ENCODE assay signal across 8 cellular contexts in the genomic region with DNA sequence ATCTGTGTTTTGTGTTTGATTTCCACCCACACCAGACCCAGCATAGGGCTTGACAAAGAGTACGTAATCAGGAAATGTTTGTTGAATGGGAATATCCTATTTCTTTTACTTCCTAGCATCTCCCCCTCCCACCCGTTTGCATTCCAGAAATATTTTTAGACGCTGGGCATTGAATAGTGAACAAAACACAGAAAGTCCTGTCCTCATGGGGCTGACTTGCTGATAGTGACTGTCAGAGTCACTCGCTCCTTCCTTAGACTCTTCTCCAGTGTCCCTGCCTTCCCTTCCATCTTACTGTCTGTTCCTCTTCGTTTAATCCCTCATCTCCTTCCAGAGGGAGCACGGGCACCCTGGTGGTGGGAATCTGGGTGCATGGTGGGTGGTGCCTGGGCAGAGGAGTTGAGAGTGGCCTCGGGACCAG. TPM values are rescaled to one million over a fixed set of nuclear protein-coding genes. Genes with fewer than 3 reads are reported as not detected.
DNase-seq lines count a peak whose midpoint lies in the region; TF ChIP-seq lines count a peak whose summit lies in the region.

No MANE protein-coding gene starts in this region.

- H3K27ac Mint-ChIP-seq in activated naive CD4-positive, alpha-beta T cell treated with anti-CD3 and anti-CD28 coated beads for 36 hours: peak overlapping the region; percentile 98

- H3K4me1 Mint-ChIP-seq in activated naive CD4-positive, alpha-beta T cell treated with anti-CD3 and anti-CD28 coated beads for 36 hours (ENCODE audit: low read depth): peaks cover 40% of the 10 kb centered on the region

- intact Hi-C loops in activated naive CD4-positive, alpha-beta T cell treated with anti-CD3 and anti-CD28 coated beads for 36 hours (cut with micrococcal nuclease): loop anchor here (1.0 to 5.0 kb wide), 7 partner anchors 70 to 404 kb away; a partner anchor contains a TSS

- H3K4me3 ChIP-seq in foreskin fibroblast (ENCODE audit: low read depth in 1 of 2, low read length in 2 of 2): peak overlapping the region; percentile 92 to 97
- H3K4me3 ChIP-seq in skeletal muscle satellite cell (ENCODE audit: low read length): peak overlapping the region; percentile 96

- no peaks in the 10 kb centered on the region for H3K9me3 ChIP-seq in skeletal muscle satellite cell (replicated peaks; ENCODE audit: low read length)

- peaks cover 4% of the 10 kb centered on the region for H3K36me3 ChIP-seq in skeletal muscle satellite cell (ENCODE audit: insufficient read depth, low read length)

- peak overlapping the region; percentile 99 for H3K4me3 Mint-ChIP-seq in activated naive CD4-positive, alpha-beta T cell treated with anti-CD3 and anti-CD28 coated beads for 36 hours

- CTCF ChIA-PET in activated naive CD4-positive, alpha-beta T cell treated with anti-CD3 and anti-CD28 coated beads for 36 hours (lab: Charles Lee): interaction anchor here (1.0 to 1.7 kb wide), 5 partner anchors 9 to 269 kb away, joined by 4 to 8 read pairs (median 5); no protein-coding TSS in a partner anchor

- no peak for DNase-seq in activated naive CD4-positive, alpha-beta T cell treated with anti-CD3 and anti-CD28 coated beads for 36 hours
- no peak for DNase-seq in activated naive CD4-positive, alpha-beta T cell treated with Interleukin-2 at 50 U/mL for 16 hours
- peak; percentile 28 for DNase-seq in T1000 (lab: John Stamatoyannopoulos, UW)
- DNase-seq in foreskin fibroblast: peak in 1 of 2 donors; percentile 56
- DNase-seq in stimulated activated CD4-positive, alpha-beta T cell treated with anti-CD3 and anti-CD28 coated beads, Interleukin-4, amount 100 ng/mL, for 4 hours: no peak
- DNase-seq in NCI-H187 (lab: John Stamatoyannopoulos, UW): no peak
- no peak for DNase-seq in NCI-H526 treated with DMSO at 0.1 percent for 48 hours (lab: John Stamatoyannopoulos, UW)

- H3K36me3 Mint-ChIP-seq in activated naive CD4-positive, alpha-beta T cell treated with anti-CD3 and anti-CD28 coated beads for 36 hours (ENCODE audit: low read depth): peaks cover 42% of the 10 kb centered on the region

- no peaks in the 10 kb centered on the region for H3K9me3 Mint-ChIP-seq in activated naive CD4-positive, alpha-beta T cell treated with anti-CD3 and anti-CD28 coated beads for 36 hours

- no peaks in the 10 kb centered on the region for H3K27me3 ChIP-seq in skeletal muscle satellite cell (ENCODE audit: control insufficient read depth, insufficient read depth, low read length)

- H3K4me1 ChIP-seq in skeletal muscle satellite cell (ENCODE audit: control insufficient read depth, insufficient read depth, low read length): peaks cover 16% of the 10 kb centered on the region

- H3K27me3 Mint-ChIP-seq in activated naive CD4-positive, alpha-beta T cell treated with anti-CD3 and anti-CD28 coated beads for 36 hours (ENCODE audit: low read depth): no peaks in the 10 kb centered on the region

- peak overlapping the region; percentile 91 for H3K4me2 ChIP-seq in skeletal muscle satellite cell (ENCODE audit: low read length)

- H3K9ac ChIP-seq in skeletal muscle satellite cell (ENCODE audit: low read depth, low read length): peak overlapping the region; percentile 96

- TF ChIP-seq CTCF in foreskin fibroblast (IDR thresholded peaks at IDR 0.05; ENCODE audit: low read depth, low read length): peak; percentile 41

RNA-seq across cellular contexts. Expression of a gene that starts 0.5 kb away (rescaled TPM):
- 1 to 10 TPM; 6.0 to 6.6 TPM for total RNA-seq in activated naive CD4-positive, alpha-beta T cell treated with anti-CD3 and anti-CD28 coated beads for 36 hours
- total RNA-seq in skeletal muscle satellite cell (2012; rRNA removed): 15.2 and 30.1 TPM in 2 replicates

RNA-seq across cellular contexts. Expression of a gene that starts 53.6 kb away (rescaled TPM):
- not detected for total RNA-seq in activated naive CD4-positive, alpha-beta T cell treated with anti-CD3 and anti-CD28 coated beads for 36 hours
- total RNA-seq in skeletal muscle satellite cell (2012; rRNA removed): not detected in 2 replicates
